Comparison of ENCODE assay signal across 31 cellular contexts in the genomic region with DNA sequence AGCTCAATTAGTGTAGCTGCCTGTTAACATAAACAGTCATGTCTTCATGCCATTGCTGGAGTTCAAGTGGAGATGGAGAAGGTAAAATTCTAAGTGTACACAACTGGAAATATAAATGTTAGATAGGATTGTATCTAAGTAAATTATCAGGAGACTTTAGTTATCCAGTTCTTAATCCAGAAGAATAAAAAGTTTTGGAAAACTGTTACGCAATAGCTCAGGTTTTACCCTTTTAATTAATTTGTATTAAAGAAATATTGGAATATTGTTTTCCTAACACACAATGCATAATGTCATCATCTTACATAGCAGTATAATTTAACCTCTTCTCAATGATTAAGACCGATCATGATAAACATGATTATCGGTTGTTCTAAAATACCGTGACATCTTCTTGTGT. TPM values are rescaled to one million over a fixed set of nuclear protein-coding genes. Genes with fewer than 3 reads are reported as not detected.
DNase-seq lines count a peak whose midpoint lies in the region; ATAC-seq, FAIRE-seq and TF ChIP-seq lines count a peak whose summit lies in the region.
"Had no signal": no experiment of that assay in that cellular context is flagged by ENCODE, and none has a peak within 500 bp of the region (broad histone marks: within the 10 kb centered on the region; RNA-seq: fewer than 3 reads in every experiment).

No MANE protein-coding gene starts in this region.

- H3K9me1 ChIP-seq in IMR-90 (ENCODE audit: insufficient read depth, low read length) (no peaks in the 10 kb centered on the region), K562 (ENCODE audit: control insufficient read depth, insufficient read depth, low read length) (no peaks in the 10 kb centered on the region)

- no peak overlapping the region for H3K23ac ChIP-seq in IMR-90 (ENCODE audit: low read depth, low read length)

- no peak overlapping the region for H4K91ac ChIP-seq in IMR-90 (ENCODE audit: insufficient read depth, low read depth, low read length)

- peaks cover 17% of the 10 kb centered on the region for H3K9me3 ChIP-seq in IMR-90 (ENCODE audit: control insufficient read depth, insufficient read depth, low read length)
- no peaks in the 10 kb centered on the region for H3K9me3 ChIP-seq in K562 (replicated peaks; ENCODE audit: control insufficient read depth, insufficient read depth, low read depth, low read length)
- H3K9me3 ChIP-seq in kidney (ENCODE audit: control insufficient read depth in 1 of 2, low read length in 2 of 2): no peaks in the 10 kb centered on the region
- H3K9me3 ChIP-seq: BE2C had no signal

- H3K18ac ChIP-seq in IMR-90 (ENCODE audit: low read depth, low read length): no peak overlapping the region

- H4K8ac ChIP-seq in IMR-90 (ENCODE audit: low read depth in 2 of 2, low read length in 2 of 2): no peak overlapping the region

- intact Hi-C loops in IMR-90 (cut with micrococcal nuclease): no loop called here
- intact Hi-C loops in K562 (cut with micrococcal nuclease): no loop called here
- intact Hi-C loops in kidney (cut with DNase I): no loop called here

- dilution Hi-C loops in IMR-90 (cut with HindIII; ENCODE audit: low sequenced_read_pairs, unreplicated experiment): no loop called here

- H3K27ac ChIP-seq in IMR-90 (ENCODE audit: insufficient read depth, low read length) (no peak overlapping the region), K562 (ENCODE audit: extremely low read depth, low read depth, low read length) (no peak overlapping the region), kidney (ENCODE audit: low read depth in 2 of 2, low read length in 2 of 2) (no peak overlapping the region)
- H3K27ac ChIP-seq: BLaER1 had no signal

- no peak overlapping the region for H2BK5ac ChIP-seq in IMR-90 (ENCODE audit: low read depth, low read length, poor library complexity, severe bottlenecking)

- POLR2A ChIA-PET in IMR-90 (lab: Charles Lee; ENCODE audit: unreplicated experiment): no interaction called here
- POLR2A ChIA-PET in K562 (lab: Yijun Ruan, JAX): no interaction called here

- DNase-seq in IMR-90 (no peak), K562 (ENCODE audit: extremely low read depth in 1 of 4, low spot score in 3 of 4) (no peak), kidney (no peak), NCI-H2081 (lab: John Stamatoyannopoulos, UW) (no peak), mesenteric fat pad (ENCODE audit: low spot score) (no peak), HT-29 (ENCODE audit: low spot score) (no peak)
- DNase-seq: 8988T; ACHN; BE2C; C1 segment of cervical spinal cord; CD4-positive, alpha-beta memory T cell; CD4-positive, CD25-positive, alpha-beta regulatory T cell; CD8-positive, alpha-beta memory T cell; COR-L47; DMS 273 treated with DMSO at 0.1 percent for 48 hours; DMS153; DMS53; DMS79; DND-41; EL; GDM1 had no signal

- in situ Hi-C loops in IMR-90 (cut with MboI; ENCODE audit: low sequenced_read_pairs) (no loop called here), K562 (cut with MboI) (no loop called here)

- H3K4me3 ChIP-seq in IMR-90 (ENCODE audit: insufficient read depth, low read depth, low read length) (no peak overlapping the region), K562 (no peak overlapping the region), kidney (ENCODE audit: low read length in 2 of 2) (peak overlapping the region; percentile 24 to 67)
- H3K4me3 ChIP-seq: BLaER1, GM12878 had no signal

- H2BK20ac ChIP-seq in IMR-90 (ENCODE audit: low read depth, low read length): no peak overlapping the region

- FAIRE-seq in K562 (lab: Jason Lieb, UNC) (no peak), kidney (lab: Jason Lieb, UNC) (no peak)
- FAIRE-seq: A204.1, GM12878, GM12892, GM18507 had no signal

- no peak overlapping the region for H3K4ac ChIP-seq in IMR-90 (ENCODE audit: low read depth, low read length)

- H3K36me3 ChIP-seq in IMR-90 (ENCODE audit: control insufficient read depth, insufficient read depth, low read length) (no peaks in the 10 kb centered on the region), K562 (ENCODE audit: control insufficient read depth, insufficient read depth, low read length) (no peaks in the 10 kb centered on the region), kidney (ENCODE audit: control insufficient read depth in 1 of 2, insufficient read depth in 2 of 2, low read length in 2 of 2) (no peaks in the 10 kb centered on the region)
- H3K36me3 ChIP-seq: BE2C, BLaER1 had no signal

- no peaks in the 10 kb centered on the region for H3K27me3 ChIP-seq in IMR-90 (ENCODE audit: control insufficient read depth, insufficient read depth, low read length)
- H3K27me3 ChIP-seq in K562 (ENCODE audit: control insufficient read depth in 2 of 2, insufficient read depth in 2 of 2, low read length in 2 of 2): no peaks in the 10 kb centered on the region
- H3K27me3 ChIP-seq: BLaER1 had no signal

- TF ChIP-seq POLR2A in IMR-90 (IDR thresholded peaks at IDR 0.05; ENCODE audit: low read depth, low read length) (no peak), K562 (conservative IDR thresholded peaks at IDR 0.05) (no peak)

- no peak overlapping the region for H4K5ac ChIP-seq in IMR-90 (ENCODE audit: low read depth, low read length)

- WGBS in IMR-90 (ENCODE audit: extremely low coverage in 2 of 2, insufficient read length in 1 of 2), 2 experiments: no CpG with 5 or more reads among the region's 4 CpGs
- 0% methylated on average over 4 of the region's 4 CpGs for WGBS in K562 (ENCODE audit: insufficient coverage, low coverage, missing lambda C conversion rate)

- no peak for ATAC-seq in IMR-90 (ENCODE audit: low read depth)
- no peak for ATAC-seq in K562
- ATAC-seq: GM12878 had no signal

- H2BK15ac ChIP-seq in IMR-90 (ENCODE audit: low read depth, low read length): no peak overlapping the region

- no peak overlapping the region for H2AK5ac ChIP-seq in IMR-90 (ENCODE audit: low read depth, low read length)

- no peak overlapping the region for H2BK120ac ChIP-seq in IMR-90 (ENCODE audit: low read depth, low read length)

- no peak overlapping the region for H3K14ac ChIP-seq in IMR-90 (replicated peaks; ENCODE audit: low read depth, low read length)

- no peak overlapping the region for H3K9ac ChIP-seq in IMR-90 (ENCODE audit: low read depth, low read length)
- no peak overlapping the region for H3K9ac ChIP-seq in K562 (ENCODE audit: insufficient read depth in 1 of 2, low read depth in 2 of 2, low read length in 2 of 2)
- no peak overlapping the region for H3K9ac ChIP-seq in kidney (ENCODE audit: low read length in 2 of 2)
- H3K9ac ChIP-seq: BLaER1 had no signal

- no peak for TF ChIP-seq EP300 in K562 (IDR thresholded peaks at IDR 0.05; ENCODE audit: low read length)

- no peaks in the 10 kb centered on the region for H3K79me2 ChIP-seq in K562 (ENCODE audit: control insufficient read depth, insufficient read depth, low read length)

- TF ChIP-seq CTCF in IMR-90 (conservative IDR thresholded peaks at IDR 0.05; ENCODE audit: low read depth, low read length) (no peak), K562 (IDR thresholded peaks at IDR 0.05 in 2 of 3, conservative IDR thresholded peaks at IDR 0.05 in 1 of 3; ENCODE audit: insufficient read depth in 2 of 3, low read depth in 1 of 3, low read length in 3 of 3) (no peak), kidney (IDR thresholded peaks at IDR 0.05; ENCODE audit: borderline replicate concordance, extremely low read depth, insufficient read depth) (no peak)

- no peak overlapping the region for H3K4me2 ChIP-seq in IMR-90 (ENCODE audit: low read depth, low read length)
- H3K4me2 ChIP-seq in K562 (ENCODE audit: insufficient read depth, low read length): no peak overlapping the region
- H3K4me2 ChIP-seq: BLaER1 had no signal

- no peak overlapping the region for H2AFZ ChIP-seq in IMR-90 (replicated peaks; ENCODE audit: low read length, poor library complexity)
- H2AFZ ChIP-seq in K562 (ENCODE audit: low read depth, low read length): no peak overlapping the region

- H3K56ac ChIP-seq in IMR-90 (ENCODE audit: extremely low read depth, insufficient read depth, low read length): no peak overlapping the region

- H4K20me1 ChIP-seq in IMR-90 (ENCODE audit: insufficient read depth, low read length): no peaks in the 10 kb centered on the region
- H4K20me1 ChIP-seq in K562 (replicated peaks; ENCODE audit: control insufficient read depth, insufficient read depth, low read length): no peaks in the 10 kb centered on the region
- H4K20me1 ChIP-seq: BLaER1 had no signal

- H3K79me1 ChIP-seq in IMR-90 (ENCODE audit: low read depth in 1 of 2, low read length in 2 of 2): no peaks in the 10 kb centered on the region

- CTCF ChIA-PET in IMR-90 (lab: Yijun Ruan, JAX) (interaction anchor here (0.9 kb wide), 1 partner anchor 19 kb away, joined by 3 read pairs; no protein-coding TSS in a partner anchor), K562 (lab: Yijun Ruan, JAX; ENCODE audit: low intra/inter-chr PET ratio) (no interaction called here)

- H3K4me1 ChIP-seq in IMR-90 (ENCODE audit: control insufficient read depth, insufficient read depth, low read length) (no peaks in the 10 kb centered on the region), K562 (replicated peaks in 1 of 2; ENCODE audit: control insufficient read depth in 2 of 2, insufficient read depth in 2 of 2, low read length in 2 of 2) (no peaks in the 10 kb centered on the region), kidney (ENCODE audit: control insufficient read depth in 1 of 2, insufficient read depth in 1 of 2, low read depth in 1 of 2, low read length in 2 of 2) (no peaks in the 10 kb centered on the region)
- H3K4me1 ChIP-seq: BE2C, BLaER1 had no signal

- H2AK9ac ChIP-seq in IMR-90 (replicated peaks; ENCODE audit: low read depth, low read length, poor library complexity): no peak overlapping the region

- BruUV-seq in IMR-90 (replicated peaks; lab: Mats Ljungman, UMichigan) (no TSS peak), K562 (replicated peaks; lab: Mats Ljungman, UMichigan) (no TSS peak)

- TF ChIP-seq RAD21 in IMR-90 (IDR thresholded peaks at IDR 0.05; ENCODE audit: low read length) (no peak), K562 (CRISPR knock-in tag; conservative IDR thresholded peaks at IDR 0.05 in 1 of 2, IDR thresholded peaks at IDR 0.05 in 1 of 2) (no peak)

RNA-seq across cellular contexts. Expression of gene SLC10A2, which starts 2.8 kb away (rescaled TPM):
- total RNA-seq in IMR-90 (2012; rRNA removed) (not detected in 2 replicates), K562 (2014; rRNA removed) (not detected in 2 replicates), K562 (2014; rRNA removed; fragmentation: Illumina TruSeq; extraction: Trizol) (not detected in 2 replicates), K562 (2015; rRNA removed; fragmentation: Illumina TruSeq; extraction: Trizol) (not detected in 2 replicates), K562 (2021) (not detected in 2 replicates), kidney (0.19 TPM), mesenteric fat pad (not detected)
- polyA plus RNA-seq in IMR-90 (2012; rRNA removed) (not detected in 2 replicates), K562 (2011; rRNA removed) (not detected in 2 replicates), K562 (2014; fragmentation: Illumina TruSeq; extraction: Trizol) (not detected in 2 replicates), K562 (2014; fragmentation: Nextera tagmentation; extraction: Ambion mirVana) (not detected), K562 (2014; rRNA removed) (not detected in 2 replicates), kidney (ENCODE audit: insufficient read depth, low read depth, low replicate concordance) (4.5 TPM)
- not detected in 2 replicates for polyA plus RNA-seq in IMR-90 (2012; cell fraction: cytosol; rRNA removed)
- not detected in 2 replicates for polyA plus RNA-seq in IMR-90 (2012; cell fraction: nucleus; rRNA removed; ENCODE audit: low replicate concordance)
- not detected in 2 replicates for total RNA-seq in K562 (2011; cell fraction: chromatin; rRNA removed; ENCODE audit: low replicate concordance)
- not detected in 2 replicates for total RNA-seq in K562 (2011; cell fraction: nucleolus; rRNA removed)
- not detected in 2 replicates for total RNA-seq in K562 (2011; cell fraction: nucleoplasm; rRNA removed)
- polyA plus RNA-seq in K562 (2011; cell fraction: cytosol; rRNA removed): not detected in 2 replicates
- polyA plus RNA-seq in K562 (2011; cell fraction: nucleus; rRNA removed): not detected in 2 replicates
- polyA plus RNA-seq in K562 (2012): not detected in 2 replicates
- polyA minus RNA-seq in K562 (2011; rRNA and poly(A)+ RNA removed): not detected in 2 replicates
- not detected in 2 replicates for polyA minus RNA-seq in K562 (2011; cell fraction: cytosol; rRNA and poly(A)+ RNA removed)
- polyA minus RNA-seq in K562 (2011; cell fraction: nucleus; rRNA and poly(A)+ RNA removed): not detected in 2 replicates
- not detected in 2 replicates for total RNA-seq in HT-29 (2014; rRNA removed; shearing (Covaris generic))
- total RNA-seq: A673; CD4-positive, alpha-beta memory T cell; CD4-positive, CD25-positive, alpha-beta regulatory T cell; CD8-positive, alpha-beta memory T cell; Daoy; G401; GM12878 had no signal
- polyA plus RNA-seq: AG04450; CD14-positive monocyte; CD4-positive, alpha-beta memory T cell; CD4-positive, CD25-positive, alpha-beta regulatory T cell; CD8-positive, alpha-beta memory T cell had no signal

Comparison
In these comparisons a context has a peak if more than half of its experiments do, and no peak if none do; other contexts are left out.
1. H3K4me3 ChIP-seq: peak in kidney (2 of 2); none in IMR-90 (single experiment) and K562 (single experiment).